13 cellular contexts compared by ENCODE assay signal in genomic region chr11:73716153-73717056, GRCh38. TPM values are rescaled to one million over a fixed set of nuclear protein-coding genes. Genes with fewer than 3 reads are reported as not detected.
DNase-seq lines count a peak whose midpoint lies in the region; ATAC-seq, FAIRE-seq and TF ChIP-seq lines count a peak whose summit lies in the region.
"Had no signal": no experiment of that assay in that cellular context is flagged by ENCODE, and none has a peak within 500 bp of the region (broad histone marks: within the 10 kb centered on the region; RNA-seq: fewer than 3 reads in every experiment).

No MANE protein-coding gene starts in this region.

- RAD21 ChIA-PET in GM12878 (lab: Charles Lee; ENCODE audit: unreplicated experiment): interaction anchor here (1.1 kb wide), 1 partner anchor 215 kb away, joined by 3 read pairs; no protein-coding TSS in a partner anchor

- TF ChIP-seq CTCF in GM12878 (IDR thresholded peaks at IDR 0.05 in 2 of 3, conservative IDR thresholded peaks at IDR 0.05 in 1 of 3; ENCODE audit: control insufficient read depth in 2 of 3, extremely low read depth in 1 of 3, insufficient read depth in 1 of 3, low read depth in 3 of 3, low read length in 3 of 3) (no peak), progenitor cell of endocrine pancreas (IDR thresholded peaks at IDR 0.05; ENCODE audit: unreplicated experiment) (no peak), spleen (IDR thresholded peaks at IDR 0.05 in 8 of 11, conservative IDR thresholded peaks at IDR 0.05 in 3 of 11) (no peak)

- FAIRE-seq in GM12878 (lab: Jason Lieb, UNC): no peak

- peaks cover 5% of the 10 kb centered on the region for H3K4me1 ChIP-seq in GM12878 (ENCODE audit: control insufficient read depth, insufficient read depth, low read length)
- peaks cover 0 to 8% (median 1%) of the 10 kb centered on the region in 6 donors for H3K4me1 ChIP-seq in spleen
- H3K4me1 ChIP-seq: colonic mucosa had no signal

- H3K9me3 ChIP-seq in GM12878 (replicated peaks; ENCODE audit: control insufficient read depth, insufficient read depth, low read length) (no peaks in the 10 kb centered on the region), spleen (no peaks in the 10 kb centered on the region)
- H3K9me3 ChIP-seq: colonic mucosa, heart right ventricle had no signal

- H3K4me3 ChIP-seq in GM12878: no peak overlapping the region
- H3K4me3 ChIP-seq in spleen: no peak overlapping the region
- H3K4me3 ChIP-seq: colonic mucosa, heart right ventricle had no signal

- H3K27ac ChIP-seq in GM12878 (ENCODE audit: control insufficient read depth, insufficient read depth): no peak overlapping the region
- H3K27ac ChIP-seq in spleen: peak overlapping the region in 2 of 8 donors; percentile 1
- H3K27ac ChIP-seq: colonic mucosa had no signal

- H3K27me3 Mint-ChIP-seq in activated T-cell treated with anti-CD3 and anti-CD28 coated beads, Interleukin-2, amount 50 U/mL, for 24 hours: no peaks in the 10 kb centered on the region
- H3K27me3 Mint-ChIP-seq in progenitor cell of endocrine pancreas: no peaks in the 10 kb centered on the region
- H3K27me3 Mint-ChIP-seq: naive thymus-derived CD8-positive, alpha-beta T cell had no signal

- H3K36me3 ChIP-seq in GM12878 (ENCODE audit: control insufficient read depth in 2 of 2, insufficient read depth in 2 of 2, low read length in 1 of 2) (peaks cover 0 to 7% of the 10 kb centered on the region in 2 experiments; a peak in 3 of 4 replicates), spleen (peaks cover 0 to 84% (median 28%) of the 10 kb centered on the region in 6 donors)
- H3K36me3 ChIP-seq: colonic mucosa had no signal

- intact Hi-C loops in GM12878 (cut with micrococcal nuclease; ENCODE audit: unreplicated experiment) (no loop called here), spleen (cut with DNase I; ENCODE audit: low total_unique reads) (no loop called here)

- peak; percentile 86 for ATAC-seq in GM12878
- ATAC-seq in HG02610 (IDR thresholded peaks at IDR 0.05; ENCODE audit: unreplicated experiment): no peak
- no peak for ATAC-seq in GM21576 (IDR thresholded peaks at IDR 0.05; ENCODE audit: unreplicated experiment)
- ATAC-seq: heart right ventricle had no signal

- H3K27me3 ChIP-seq in GM12878 (replicated peaks in 1 of 2; ENCODE audit: control insufficient read depth in 2 of 2, insufficient read depth in 2 of 2, low read length in 1 of 2): no peaks in the 10 kb centered on the region
- H3K27me3 ChIP-seq in spleen (replicated peaks in 1 of 7): no peaks in the 10 kb centered on the region
- H3K27me3 ChIP-seq: colonic mucosa, heart right ventricle had no signal

- no peaks in the 10 kb centered on the region for H3K79me2 ChIP-seq in GM12878 (ENCODE audit: control insufficient read depth, insufficient read depth, low read length)

- no peak overlapping the region for H3K4me2 ChIP-seq in GM12878 (ENCODE audit: control insufficient read depth, insufficient read depth)

- TF ChIP-seq EP300 in GM12878 (IDR thresholded peaks at IDR 0.05; ENCODE audit: borderline replicate concordance in 1 of 2, control insufficient read depth in 1 of 2, low read depth in 2 of 2, low read length in 2 of 2): no peak

- no TSS peak for BruUV-seq in GM12878 (replicated peaks; lab: Mats Ljungman, UMichigan)

- DNase-seq in activated T-cell treated with anti-CD3 and anti-CD28 coated beads, Interleukin-2, amount 50 U/mL, for 24 hours: no peak
- no peak for DNase-seq in activated T-cell treated with anti-CD3 and anti-CD28 coated beads, Interleukin-2, amount 50 U/mL, for 48 hours
- DNase-seq in NCI-H774 (lab: John Stamatoyannopoulos, UW) (peak; percentile 12), GM12878 (ENCODE audit: low read depth, low spot score) (no peak), progenitor cell of endocrine pancreas (ENCODE audit: low spot score, unreplicated experiment) (no peak), spleen (no peak)
- DNase-seq: activated CD8-positive, alpha-beta memory T cell treated with anti-CD3 and anti-CD28 coated beads, Interleukin-2, amount 50 U/mL, for 4 hours; colonic mucosa; heart right ventricle; naive thymus-derived CD8-positive, alpha-beta T cell; NCI-H146 had no signal

- WGBS in GM12878 (ENCODE audit: insufficient coverage, insufficient replicate concordance, low lambda C conversion rate, missing lambda C conversion rate): 32% methylated on average over 1 of the region's 1 CpG
- WGBS in spleen, 5 donors: 73 to 92% (median 84%) methylated on average over 1 of the region's 1 CpG

- no peak overlapping the region for H2AFZ ChIP-seq in GM12878 (ENCODE audit: control insufficient read depth, low read depth, low read length)

- H4K20me1 ChIP-seq in GM12878 (ENCODE audit: control insufficient read depth, insufficient read depth): no peaks in the 10 kb centered on the region

- peaks cover 6% of the 10 kb centered on the region for H3K4me1 Mint-ChIP-seq in activated T-cell treated with anti-CD3 and anti-CD28 coated beads, Interleukin-2, amount 50 U/mL, for 24 hours (ENCODE audit: low read depth)
- peaks cover 13% of the 10 kb centered on the region for H3K4me1 Mint-ChIP-seq in progenitor cell of endocrine pancreas (ENCODE audit: low read depth)

- H3K27ac Mint-ChIP-seq in activated T-cell treated with anti-CD3 and anti-CD28 coated beads, Interleukin-2, amount 50 U/mL, for 24 hours: peak overlapping the region; percentile 48
- peak overlapping the region; percentile 76 for H3K27ac Mint-ChIP-seq in progenitor cell of endocrine pancreas

- H3K9ac ChIP-seq in GM12878 (ENCODE audit: control insufficient read depth, insufficient read depth, low read length): no peak overlapping the region

- SMC1A ChIA-PET in GM12878 (lab: Charles Lee; ENCODE audit: uncharacterized antibody, unreplicated experiment): no interaction called here

- CTCF ChIA-PET in GM12878 (lab: Yijun Ruan, JAX): interaction anchor here (1.1 to 1.2 kb wide), 2 partner anchors 90 to 391 kb away, joined by 3 read pairs; no protein-coding TSS in a partner anchor

- no peaks in the 10 kb centered on the region for H3K9me3 Mint-ChIP-seq in activated T-cell treated with anti-CD3 and anti-CD28 coated beads, Interleukin-2, amount 50 U/mL, for 24 hours
- H3K9me3 Mint-ChIP-seq in progenitor cell of endocrine pancreas (ENCODE audit: low read depth): no peaks in the 10 kb centered on the region
- H3K9me3 Mint-ChIP-seq: naive thymus-derived CD8-positive, alpha-beta T cell had no signal

- in situ Hi-C loops in GM12878 (cut with MboI): no loop called here

- no peak overlapping the region for H3K4me3 Mint-ChIP-seq in activated T-cell treated with anti-CD3 and anti-CD28 coated beads, Interleukin-2, amount 50 U/mL, for 24 hours
- H3K4me3 Mint-ChIP-seq in progenitor cell of endocrine pancreas (ENCODE audit: low read depth): no peak overlapping the region
- H3K4me3 Mint-ChIP-seq: naive thymus-derived CD8-positive, alpha-beta T cell had no signal

- POLR2A ChIA-PET in GM12878 (lab: Charles Lee): no interaction called here

- H3K36me3 Mint-ChIP-seq in activated T-cell treated with anti-CD3 and anti-CD28 coated beads, Interleukin-2, amount 50 U/mL, for 24 hours (ENCODE audit: low read depth): peaks cover 62% of the 10 kb centered on the region
- H3K36me3 Mint-ChIP-seq in progenitor cell of endocrine pancreas (ENCODE audit: insufficient read depth): peaks cover 16% of the 10 kb centered on the region

- TF ChIP-seq POLR2A in GM12878 (IDR thresholded peaks at IDR 0.05; ENCODE audit: low read depth, low read length) (no peak), spleen (IDR thresholded peaks at IDR 0.05) (no peak)

- no peak for TF ChIP-seq RAD21 in GM12878 (IDR thresholded peaks at IDR 0.05; ENCODE audit: insufficient read depth, low read depth, low read length)

TF ChIP-seq in GM12878, 131 proteins besides CTCF, POLR2A, EP300 and RAD21 (continues in another document):
- TF ChIP-seq PAX5 (IDR thresholded peaks at IDR 0.05; ENCODE audit: borderline replicate concordance, low read depth, low read length): no peak
- TF ChIP-seq ATF7 (IDR thresholded peaks at IDR 0.05; ENCODE audit: low read depth): peak; percentile 66
- TF ChIP-seq FOXM1 (IDR thresholded peaks at IDR 0.05; ENCODE audit: low read depth, low read length): no peak
- TF ChIP-seq CREM (IDR thresholded peaks at IDR 0.05; ENCODE audit: low read depth): peak; percentile 49; the same call in 1 of the 2 replicates
- TF ChIP-seq CBX5 (IDR thresholded peaks at IDR 0.05; ENCODE audit: low read depth): no peak
- no peak for TF ChIP-seq BCL3 (IDR thresholded peaks at IDR 0.05; ENCODE audit: borderline replicate concordance, insufficient read depth, low read depth, low read length, poor library complexity, severe bottlenecking)
- no peak for TF ChIP-seq TCF7 (IDR thresholded peaks at IDR 0.05; ENCODE audit: borderline replicate concordance)

RNA-seq across cellular contexts. Expression of gene RAB6A, which starts 44.5 kb away (rescaled TPM):
- total RNA-seq in GM12878 (2013; cell fraction: nucleolus; rRNA removed): 50.6 and 58.6 TPM in 2 replicates
- total RNA-seq in GM12878 (2014; rRNA removed) (23.9 and 27.7 TPM in 2 replicates), GM12878 (2014; rRNA removed; fragmentation: Illumina TruSeq; extraction: Trizol) (27.7 and 27.9 TPM in 2 replicates), GM12878 (2021) (41.7 and 47.4 TPM in 2 replicates), progenitor cell of endocrine pancreas (81.0 and 88.6 TPM in 2 replicates), spleen (100 to 1,000 TPM in 3 of 7 donors, 10 to 100 TPM in 4; 94.9 to 144 (median 99.8) TPM)
- polyA plus RNA-seq in GM12878 (2011; ENCODE audit: low read depth): 22.3 TPM
- polyA plus RNA-seq in GM12878 (2011; rRNA removed) (107 and 148 TPM in 2 replicates), GM12878 (2014; fragmentation: Illumina TruSeq; extraction: Trizol) (40.3 and 53.0 TPM in 2 replicates), GM12878 (2014; fragmentation: Nextera tagmentation; extraction: Ambion mirVana) (10 to 100 TPM in 1 of 2 experiments, 1 to 10 TPM in 1; 9.8 to 10.9 TPM), GM12878 (2014; rRNA removed) (25.9 and 29.8 TPM in 2 replicates), GM12878 (2016; fragmentation: Nextera tagmentation; extraction: Ambion mirVana) (10 to 100 TPM; 48.4 to 50.0 TPM), spleen (10 to 100 TPM; 25.7 to 55.3 (median 36.9) TPM)
- 28.7 and 29.5 TPM in 2 replicates for polyA plus RNA-seq in GM12878 (2011; cell fraction: cytosol; rRNA removed)
- 25.9 and 31.9 TPM in 2 replicates for polyA plus RNA-seq in GM12878 (2011; cell fraction: nucleus; rRNA removed)
- 30.5 and 36.3 TPM in 2 replicates for polyA plus RNA-seq in GM12878 (2012)
- 64.9 and 149 TPM in 2 replicates for polyA minus RNA-seq in GM12878 (2011; rRNA and poly(A)+ RNA removed)
- 27.6 and 44.8 TPM in 2 replicates for polyA minus RNA-seq in GM12878 (2011; cell fraction: cytosol; rRNA and poly(A)+ RNA removed)
- polyA minus RNA-seq in GM12878 (2011; cell fraction: nucleus; rRNA and poly(A)+ RNA removed): 11.8 and 16.6 TPM in 2 replicates
